ENCODE assay signal across 19 cellular contexts in the genomic region with DNA sequence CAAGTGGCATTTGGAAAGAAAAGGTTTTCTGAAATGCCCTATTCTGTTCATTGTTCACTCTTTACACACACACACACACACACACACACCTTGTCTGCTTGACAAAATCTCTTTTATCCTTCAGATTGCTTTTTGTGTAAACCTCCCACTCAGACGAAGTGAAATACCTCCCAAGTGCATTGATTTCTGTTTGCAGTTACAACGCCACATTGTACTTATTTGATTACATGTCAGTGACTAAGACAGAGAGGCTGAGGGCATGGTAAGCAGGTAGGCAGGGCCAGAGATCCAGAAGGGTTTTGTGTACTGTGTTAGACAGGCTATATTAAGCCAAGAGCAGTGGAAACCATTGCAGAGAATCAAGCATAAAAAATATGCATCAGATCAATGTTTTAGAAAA.
DNase-seq lines count a peak whose midpoint lies in the region; ATAC-seq and TF ChIP-seq lines count a peak whose summit lies in the region.
"Had no signal": no experiment of that assay in that cellular context is flagged by ENCODE, and none has a peak within 500 bp of the region (broad histone marks: within the 10 kb centered on the region; RNA-seq: fewer than 3 reads in every experiment).

No MANE protein-coding gene starts in this region.

- H3K36me3 ChIP-seq in left lung = no peaks in the 10 kb centered on the region

- intact Hi-C loops in left lung (cut with DNase I) = no loop called here

- peak; percentile 23 for DNase-seq in NCI-H748 (lab: John Stamatoyannopoulos, UW; ENCODE audit: unreplicated experiment)
- no peak for DNase-seq in NCI-H748 treated with DMSO at 0.1 percent for 48 hours (lab: John Stamatoyannopoulos, UW)
- DNase-seq in NCI-H774 (lab: John Stamatoyannopoulos, UW) = peak; percentile 48
- DNase-seq in left lung = no peak
- DNase-seq in stimulated activated naive CD8-positive, alpha-beta T cell treated with anti-CD3 and anti-CD28 coated beads, Interleukin-15, Interleukin-2, amounts not matched to agents 100 U/mL and 50 U/mL, for 24 hours = no peak
- DNase-seq in NCI-H2171 (lab: John Stamatoyannopoulos, UW) = no peak
- DNase-seq: Caco-2, DMS79, GM23248, NCI-H1105 treated with DMSO at 0.1 percent for 48 hours, NCI-H187 treated with DMSO at 0.1 percent for 48 hours, NCI-H446, NCI-H82, SW 1271 had no signal

- H3K9me3 ChIP-seq in left lung = no peaks in the 10 kb centered on the region
- H3K9me3 ChIP-seq: A549, Caco-2 had no signal

- no peak overlapping the region for H3K4me3 ChIP-seq in left lung
- H3K4me3 ChIP-seq: A549, GM23248 had no signal

- TF ChIP-seq CTCF in left lung (IDR thresholded peaks at IDR 0.05) = no peak

- ATAC-seq in left lung (peak; percentile 49), GM21528 (IDR thresholded peaks at IDR 0.05; ENCODE audit: low FRiP score, unreplicated experiment) (no peak)
- no peak for ATAC-seq in stimulated activated naive CD8-positive, alpha-beta T cell treated with anti-CD3 and anti-CD28 coated beads, Interleukin-15, Interleukin-2, amounts not matched to agents 100 U/mL and 50 U/mL, for 24 hours
- ATAC-seq: A549, HCT116 had no signal

- H3K27ac ChIP-seq in left lung = no peak overlapping the region
- H3K27ac ChIP-seq: A549, C4-2B, GM23248, HL-60 had no signal

- H3K4me1 ChIP-seq in left lung = no peaks in the 10 kb centered on the region
- H3K4me1 ChIP-seq: A549, Caco-2 had no signal

- H3K27me3 ChIP-seq in left lung = no peaks in the 10 kb centered on the region

Comparison
In these comparisons a context has a peak if more than half of its experiments do, and no peak if none do; other contexts are left out.
1. DNase-seq: peak in NCI-H748 (single experiment) and NCI-H774 (single experiment); none in NCI-H748 treated with DMSO at 0.1 percent for 48 hours (single experiment), left lung (0 of 2), stimulated activated naive CD8-positive, alpha-beta T cell treated with anti-CD3 and anti-CD28 coated beads, Interleukin-15, Interleukin-2, amounts not matched to agents 100 U/mL and 50 U/mL, for 24 hours (single experiment) and NCI-H2171 (single experiment).